ENCODE assay signal across 9 cellular contexts in the genomic region with DNA sequence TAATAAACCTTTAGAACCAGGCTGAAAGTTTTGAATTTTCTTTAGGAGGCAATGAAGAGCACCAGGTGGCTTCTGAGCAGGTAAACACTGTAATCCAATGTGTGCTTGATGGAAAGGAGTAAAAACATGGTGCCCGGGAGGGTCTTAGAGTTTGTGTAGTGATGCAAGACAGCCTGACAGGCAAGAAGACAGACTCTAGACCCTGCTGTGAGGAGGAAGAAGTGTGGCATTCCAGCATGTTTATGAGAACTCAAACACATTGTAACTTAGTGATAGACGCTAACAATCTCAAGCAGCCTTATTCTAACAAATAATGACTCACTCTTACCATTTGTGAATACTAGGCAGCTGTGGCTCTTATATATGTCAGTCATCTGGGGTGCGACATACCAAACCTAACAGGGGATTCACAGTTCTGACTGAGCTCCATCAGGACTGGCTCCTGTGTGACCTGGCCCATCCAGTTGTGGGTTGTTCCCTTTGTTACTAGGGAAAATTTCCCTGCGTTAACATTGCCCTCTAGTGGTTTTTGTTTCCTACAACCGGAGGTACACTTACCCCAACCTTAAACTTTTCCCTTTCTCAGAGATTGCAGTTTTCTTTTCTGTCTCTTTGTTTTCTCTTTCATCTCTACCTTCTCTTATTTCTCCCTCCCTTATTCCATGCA. TPM values are rescaled to one million over a fixed set of nuclear protein-coding genes. Genes with fewer than 3 reads are reported as not detected.
DNase-seq lines count a peak whose midpoint lies in the region; ATAC-seq lines count a peak whose summit lies in the region.
"Had no signal": no experiment of that assay in that cellular context is flagged by ENCODE, and none has a peak within 500 bp of the region (broad histone marks: within the 10 kb centered on the region; RNA-seq: fewer than 3 reads in every experiment).

No MANE protein-coding gene starts in this region.

- H3K4me3 Mint-ChIP-seq in dendritic cell treated with granulocyte-macrophage colony-stimulating factor and Interleukin-4, amounts not matched to agents 40 ng/mL and 50 ng/mL, for 4 days, result no peak overlapping the region
- H3K4me3 Mint-ChIP-seq in stimulated activated memory B cell treated with anti-CD40 and anti-IgM and Interleukin-4, amounts not matched to agents 10 μg/mL and 1 μg/mL and 100 μg/mL, for 72 hours, result no peak overlapping the region

- peak; percentile 18 for DNase-seq in NCI-H2081 (lab: John Stamatoyannopoulos, UW)
- DNase-seq in NCI-H2081 treated with DMSO at 0.1 percent for 48 hours (lab: John Stamatoyannopoulos, UW), result no peak
- DNase-seq in NCI-H1694 treated with DMSO at 0.1 percent for 48 hours (lab: John Stamatoyannopoulos, UW), result peak; percentile 8
- peak; percentile 58 for DNase-seq in activated CD4-positive, alpha-beta T cell treated with anti-CD3 and anti-CD28 coated beads for 48 hours
- peak; percentile 96 for DNase-seq in mesendoderm

- no peak overlapping the region for H2BK15ac ChIP-seq in mesendoderm (replicated peaks; ENCODE audit: low read depth)

- H3K27me3 Mint-ChIP-seq in dendritic cell treated with granulocyte-macrophage colony-stimulating factor and Interleukin-4, amounts not matched to agents 40 ng/mL and 50 ng/mL, for 4 days, result peaks cover 1% of the 10 kb centered on the region
- no peaks in the 10 kb centered on the region for H3K27me3 Mint-ChIP-seq in stimulated activated memory B cell treated with anti-CD40 and anti-IgM and Interleukin-4, amounts not matched to agents 10 μg/mL and 1 μg/mL and 100 μg/mL, for 72 hours

- no peaks in the 10 kb centered on the region for H3K79me2 ChIP-seq in mesendoderm (ENCODE audit: control insufficient read depth, insufficient read depth, low read length)

- H3K36me3 Mint-ChIP-seq in dendritic cell treated with granulocyte-macrophage colony-stimulating factor and Interleukin-4, amounts not matched to agents 40 ng/mL and 50 ng/mL, for 4 days (ENCODE audit: low read depth), result no peaks in the 10 kb centered on the region
- no peaks in the 10 kb centered on the region for H3K36me3 Mint-ChIP-seq in stimulated activated memory B cell treated with anti-CD40 and anti-IgM and Interleukin-4, amounts not matched to agents 10 μg/mL and 1 μg/mL and 100 μg/mL, for 72 hours

- no peak overlapping the region for H3K23ac ChIP-seq in mesendoderm (ENCODE audit: low read length)

- H3K36me3 ChIP-seq in mesendoderm (ENCODE audit: control insufficient read depth, insufficient read depth, low read length), result no peaks in the 10 kb centered on the region

- peak overlapping the region; percentile 41 for H3K27ac Mint-ChIP-seq in dendritic cell treated with granulocyte-macrophage colony-stimulating factor and Interleukin-4, amounts not matched to agents 40 ng/mL and 50 ng/mL, for 4 days
- H3K27ac Mint-ChIP-seq in stimulated activated memory B cell treated with anti-CD40 and anti-IgM and Interleukin-4, amounts not matched to agents 10 μg/mL and 1 μg/mL and 100 μg/mL, for 72 hours, result peak overlapping the region; percentile 88

- H3K56ac ChIP-seq in mesendoderm (ENCODE audit: low read length), result peak overlapping the region; percentile 71

- H3K18ac ChIP-seq in mesendoderm (ENCODE audit: low read length), result peak overlapping the region; percentile 60

- WGBS in mesendoderm (ENCODE audit: extremely low coverage, insufficient coverage, low lambda C conversion rate), result no CpG with 5 or more reads among the region's 5 CpGs

- H4K8ac ChIP-seq in mesendoderm (ENCODE audit: low read depth, low read length), result no peak overlapping the region

- H3K4me3 ChIP-seq in mesendoderm (ENCODE audit: low read length), result no peak overlapping the region

- H3K4me1 Mint-ChIP-seq in dendritic cell treated with granulocyte-macrophage colony-stimulating factor and Interleukin-4, amounts not matched to agents 40 ng/mL and 50 ng/mL, for 4 days (ENCODE audit: low read depth), result peaks cover 34% of the 10 kb centered on the region
- H3K4me1 Mint-ChIP-seq in stimulated activated memory B cell treated with anti-CD40 and anti-IgM and Interleukin-4, amounts not matched to agents 10 μg/mL and 1 μg/mL and 100 μg/mL, for 72 hours, result peaks cover 26% of the 10 kb centered on the region

- no peaks in the 10 kb centered on the region for H3K27me3 ChIP-seq in mesendoderm (ENCODE audit: insufficient read depth, low read length, poor library complexity)

- no peak overlapping the region for H3K4ac ChIP-seq in mesendoderm (ENCODE audit: low read depth, low read length)

- intact Hi-C loops in dendritic cell treated with granulocyte-macrophage colony-stimulating factor and Interleukin-4, amounts not matched to agents 40 ng/mL and 50 ng/mL, for 4 days (cut with micrococcal nuclease), result loop anchor here (5.0 kb wide), 5 partner anchors 36 to 404 kb away; no protein-coding TSS in a partner anchor

- H2BK5ac ChIP-seq in mesendoderm (ENCODE audit: low read length), result no peak overlapping the region

- peak; percentile 99 for ATAC-seq in HG02610 (IDR thresholded peaks at IDR 0.05; ENCODE audit: unreplicated experiment)
- peak; percentile 88 for ATAC-seq in stimulated activated memory B cell treated with anti-CD40 and anti-IgM and Interleukin-4, amounts not matched to agents 10 μg/mL and 1 μg/mL and 100 μg/mL, for 72 hours

- no peaks in the 10 kb centered on the region for H3K4me1 ChIP-seq in mesendoderm (ENCODE audit: control insufficient read depth, low read depth, low read length)
- H3K4me1 ChIP-seq: Caco-2 had no signal

- H3K4me2 ChIP-seq in mesendoderm (ENCODE audit: low read length), result no peak overlapping the region

- peak overlapping the region; percentile 62 for H3K27ac ChIP-seq in mesendoderm (ENCODE audit: low read depth, low read length)

- H2BK120ac ChIP-seq in mesendoderm (ENCODE audit: low read depth, low read length), result no peak overlapping the region

- H3K9me3 Mint-ChIP-seq in dendritic cell treated with granulocyte-macrophage colony-stimulating factor and Interleukin-4, amounts not matched to agents 40 ng/mL and 50 ng/mL, for 4 days, result no peaks in the 10 kb centered on the region
- no peaks in the 10 kb centered on the region for H3K9me3 Mint-ChIP-seq in stimulated activated memory B cell treated with anti-CD40 and anti-IgM and Interleukin-4, amounts not matched to agents 10 μg/mL and 1 μg/mL and 100 μg/mL, for 72 hours

- no peak overlapping the region for H3K9ac ChIP-seq in mesendoderm (ENCODE audit: low read length)

- no peaks in the 10 kb centered on the region for H3K79me1 ChIP-seq in mesendoderm (ENCODE audit: low read length)

- H4K5ac ChIP-seq in mesendoderm (ENCODE audit: low read length), result no peak overlapping the region

- H2AK5ac ChIP-seq in mesendoderm (ENCODE audit: low read length), result no peak overlapping the region

RNA-seq across cellular contexts. Expression of gene VSIG4, which starts 53.8 kb away (rescaled TPM):
- polyA plus RNA-seq in mesendoderm (2013, experiment 1 of 2), result not detected
- not detected for polyA plus RNA-seq in mesendoderm (2013, experiment 2 of 2)
